In the genomic region with DNA sequence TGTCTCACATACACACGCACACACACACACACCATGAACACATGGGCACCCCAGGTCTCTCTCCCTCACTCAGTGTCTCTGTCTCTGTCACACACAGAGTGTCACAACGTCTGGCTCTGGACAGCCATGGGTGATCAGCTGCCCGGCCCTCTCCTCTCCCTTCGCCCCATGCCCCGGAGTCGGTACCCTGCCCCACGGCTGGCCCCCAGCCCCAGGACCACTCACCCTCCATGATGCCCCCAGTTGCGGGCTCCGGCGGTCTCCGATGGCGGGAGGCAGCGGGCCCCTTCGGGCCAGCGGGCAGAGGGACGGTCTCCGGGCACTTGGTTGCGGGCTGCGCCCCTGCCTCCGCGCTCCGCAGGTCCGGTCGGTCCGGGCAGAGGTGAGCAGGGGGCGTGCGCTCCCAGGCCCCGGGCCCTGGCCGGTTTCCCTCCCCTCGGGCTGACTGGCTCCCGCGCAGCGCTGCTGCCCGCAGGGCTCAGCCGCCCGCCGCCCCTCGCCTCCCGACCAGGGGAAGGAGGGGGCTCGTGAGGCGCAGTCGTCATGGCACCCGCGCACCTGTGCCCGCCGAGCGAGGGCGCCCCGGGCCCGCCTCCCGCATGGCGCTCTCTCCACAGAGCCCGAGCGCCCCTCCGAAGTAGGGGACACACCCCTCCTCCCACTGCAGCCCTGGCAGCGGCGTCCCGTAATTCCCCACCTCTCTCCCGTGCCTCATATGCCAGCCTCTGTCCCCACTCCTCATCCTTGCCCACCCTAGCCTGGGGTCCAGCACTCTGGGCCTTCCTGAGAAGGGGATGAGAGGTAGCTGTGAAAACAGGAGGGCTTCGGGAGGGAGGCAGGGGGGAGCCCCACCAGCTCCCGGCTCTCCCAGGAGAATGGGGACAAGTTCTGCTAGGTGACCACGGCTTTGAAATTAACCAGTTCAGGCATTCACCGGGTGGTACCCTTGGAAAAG, we compare ENCODE assay signal across 10 cellular contexts. TPM values are rescaled to one million over a fixed set of nuclear protein-coding genes. Genes with fewer than 3 reads are reported as not detected.
DNase-seq lines count a peak whose midpoint lies in the region; ATAC-seq and TF ChIP-seq lines count a peak whose summit lies in the region.
"Had no signal": no experiment of that assay in that cellular context is flagged by ENCODE, and none has a peak within 500 bp of the region (broad histone marks: within the 10 kb centered on the region; RNA-seq: fewer than 3 reads in every experiment).

A gene with protein sequence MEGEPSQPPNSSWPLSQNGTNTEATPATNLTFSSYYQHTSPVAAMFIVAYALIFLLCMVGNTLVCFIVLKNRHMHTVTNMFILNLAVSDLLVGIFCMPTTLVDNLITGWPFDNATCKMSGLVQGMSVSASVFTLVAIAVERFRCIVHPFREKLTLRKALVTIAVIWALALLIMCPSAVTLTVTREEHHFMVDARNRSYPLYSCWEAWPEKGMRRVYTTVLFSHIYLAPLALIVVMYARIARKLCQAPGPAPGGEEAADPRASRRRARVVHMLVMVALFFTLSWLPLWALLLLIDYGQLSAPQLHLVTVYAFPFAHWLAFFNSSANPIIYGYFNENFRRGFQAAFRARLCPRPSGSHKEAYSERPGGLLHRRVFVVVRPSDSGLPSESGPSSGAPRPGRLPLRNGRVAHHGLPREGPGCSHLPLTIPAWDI (minus strand): TSS at position 560 of the 955 bp plus-strand sequence. CDS start 328 bp downstream, at position 232.

- intact Hi-C loops in ascending aorta (cut with DNase I): no loop called here
- intact Hi-C loops in gastrocnemius medialis (cut with DNase I; ENCODE audit: low total_unique reads): loop anchor here (5.0 kb wide), 1 partner anchor 79 kb away; no protein-coding TSS in a partner anchor

- ATAC-seq in gastrocnemius medialis (no peak), GM18520 (IDR thresholded peaks at IDR 0.05; ENCODE audit: unreplicated experiment) (no peak), HG03520 (IDR thresholded peaks at IDR 0.05; ENCODE audit: unreplicated experiment) (no peak)

- CTCF ChIA-PET in HEK293 (lab: Yijun Ruan, JAX): interaction anchor here (0.7 to 1.3 kb wide), 4 partner anchors 11 to 82 kb away, joined by 3 to 7 read pairs (median 4); no protein-coding TSS in a partner anchor

- no peaks in the 10 kb centered on the region; a peak in 1 of 3 replicates for H3K36me3 ChIP-seq in HEK293 (ENCODE audit: control insufficient read depth in 2 of 2, insufficient read depth in 1 of 2, low read length in 2 of 2)
- H3K36me3 ChIP-seq in ascending aorta: no peaks in the 10 kb centered on the region
- no peaks in the 10 kb centered on the region for H3K36me3 ChIP-seq in iPS-15b (ENCODE audit: control insufficient read depth, insufficient read depth, low read length)
- no peaks in the 10 kb centered on the region for H3K36me3 ChIP-seq in gastrocnemius medialis
- H3K36me3 ChIP-seq: HAP-1 had no signal

- H3K27ac ChIP-seq in HEK293 (ENCODE audit: extremely low read depth, low read depth, low read length) (no peak within 1 kb of the TSS), ascending aorta (no peak within 1 kb of the TSS), gastrocnemius medialis (no peak within 1 kb of the TSS)

- DNase-seq in ascending aorta (ENCODE audit: low spot score in 2 of 2) (peak in 1 of 2 donors; percentile 54), gastrocnemius medialis (no peak), RPMI8226 (no peak)

- in situ Hi-C loops in gastrocnemius medialis (cut with MboI; ENCODE audit: low sequenced_read_pairs in 4 of 4): no loop called here

- H3K4me3 ChIP-seq in HEK293 (ENCODE audit: low read depth, low read length) (peak within 1 kb of the TSS; percentile 16), ascending aorta (peak within 1 kb of the TSS; percentile 14 to 43), iPS-15b (ENCODE audit: low read depth, low read length) (peak within 1 kb of the TSS; percentile 62), gastrocnemius medialis (peak within 1 kb of the TSS; percentile 37 to 43 (median 39))
- H3K4me3 ChIP-seq: HAP-1 had no signal

- H3K4me1 ChIP-seq in HEK293 (ENCODE audit: control insufficient read depth, insufficient read depth, low read length) (no peaks in the 10 kb centered on the region), ascending aorta (peaks cover 6% of the 10 kb centered on the region in 2 donors), iPS-15b (ENCODE audit: control insufficient read depth, insufficient read depth, low read length) (no peaks in the 10 kb centered on the region), gastrocnemius medialis (peaks cover 3 to 4% of the 10 kb centered on the region in 2 donors)

- H3K9ac ChIP-seq in iPS-15b (ENCODE audit: low read depth, low read length): no peak within 1 kb of the TSS

- H3K27me3 ChIP-seq in ascending aorta (peaks cover 7% of the 10 kb centered on the region), iPS-15b (ENCODE audit: control insufficient read depth, insufficient read depth, low read length) (peaks cover 50% of the 10 kb centered on the region), gastrocnemius medialis (peaks cover 27 to 33% (median 27%) of the 10 kb centered on the region in 3 donors)

- TF ChIP-seq CTCF in HEK293 (tag by site-specific recombination; IDR thresholded peaks at IDR 0.05): no peak
- no peak for TF ChIP-seq CTCF in ascending aorta (IDR thresholded peaks at IDR 0.05)
- peak in 2 of 5 experiments; percentile 11 to 37 for TF ChIP-seq CTCF in gastrocnemius medialis (IDR thresholded peaks at IDR 0.05 in 4 of 5, conservative IDR thresholded peaks at IDR 0.05 in 1 of 5)

- H3K9me3 ChIP-seq in HEK293 (ENCODE audit: control insufficient read depth, insufficient read depth, low read depth, low read length): no peaks in the 10 kb centered on the region
- no peaks in the 10 kb centered on the region for H3K9me3 ChIP-seq in ascending aorta
- no peaks in the 10 kb centered on the region for H3K9me3 ChIP-seq in iPS-15b (ENCODE audit: control insufficient read depth, insufficient read depth, low read length)
- no peaks in the 10 kb centered on the region for H3K9me3 ChIP-seq in gastrocnemius medialis
- H3K9me3 ChIP-seq: HAP-1 had no signal

- POLR2A ChIA-PET in HEK293 (lab: Yijun Ruan, JAX): no interaction called here

- no peak for TF ChIP-seq POLR2A in gastrocnemius medialis (IDR thresholded peaks at IDR 0.05)

TF ChIP-seq in HEK293, 187 proteins besides CTCF, POLR2A, EP300 and RAD21:
- TF ChIP-seq, protein P1, sequence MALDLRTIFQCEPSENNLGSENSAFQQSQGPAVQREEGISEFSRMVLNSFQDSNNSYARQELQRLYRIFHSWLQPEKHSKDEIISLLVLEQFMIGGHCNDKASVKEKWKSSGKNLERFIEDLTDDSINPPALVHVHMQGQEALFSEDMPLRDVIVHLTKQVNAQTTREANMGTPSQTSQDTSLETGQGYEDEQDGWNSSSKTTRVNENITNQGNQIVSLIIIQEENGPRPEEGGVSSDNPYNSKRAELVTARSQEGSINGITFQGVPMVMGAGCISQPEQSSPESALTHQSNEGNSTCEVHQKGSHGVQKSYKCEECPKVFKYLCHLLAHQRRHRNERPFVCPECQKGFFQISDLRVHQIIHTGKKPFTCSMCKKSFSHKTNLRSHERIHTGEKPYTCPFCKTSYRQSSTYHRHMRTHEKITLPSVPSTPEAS (tag by site-specific recombination; IDR thresholded peaks at IDR 0.05): 0 out of 2 replicates have a peak, but pooled peaks have one; percentile 2
- TF ChIP-seq, protein P2, sequence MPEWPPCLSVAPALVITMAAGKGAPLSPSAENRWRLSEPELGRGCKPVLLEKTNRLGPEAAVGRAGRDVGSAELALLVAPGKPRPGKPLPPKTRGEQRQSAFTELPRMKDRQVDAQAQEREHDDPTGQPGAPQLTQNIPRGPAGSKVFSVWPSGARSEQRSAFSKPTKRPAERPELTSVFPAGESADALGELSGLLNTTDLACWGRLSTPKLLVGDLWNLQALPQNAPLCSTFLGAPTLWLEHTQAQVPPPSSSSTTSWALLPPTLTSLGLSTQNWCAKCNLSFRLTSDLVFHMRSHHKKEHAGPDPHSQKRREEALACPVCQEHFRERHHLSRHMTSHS (tag by site-specific recombination; IDR thresholded peaks at IDR 0.05): no peak
- TF ChIP-seq ZSCAN23 (tag by site-specific recombination; IDR thresholded peaks at IDR 0.05): no peak

RNA-seq across cellular contexts. Expression of the gene that starts here (rescaled TPM):
- total RNA-seq in ascending aorta (not detected), gastrocnemius medialis (under 1 TPM in 1 of 4 donors, not detected in 3; 0.03 TPM)
- total RNA-seq: bronchial epithelial cell, RPMI7951 had no signal
